Comparison of ENCODE assay signal across 17 cellular contexts in genomic region chr5:147092044-147092443, GRCh38.
DNase-seq lines count a peak whose midpoint lies in the region; ATAC-seq lines count a peak whose summit lies in the region.
"Had no signal": no experiment of that assay in that cellular context is flagged by ENCODE, and none has a peak within 500 bp of the region (broad histone marks: within the 10 kb centered on the region; RNA-seq: fewer than 3 reads in every experiment).

No MANE protein-coding gene starts in this region.

- no peak for ATAC-seq in GM18861 (IDR thresholded peaks at IDR 0.05; ENCODE audit: unreplicated experiment)
- ATAC-seq: Panc1 had no signal

- DNase-seq in NCI-H146 (lab: John Stamatoyannopoulos, UW) (peak; percentile 6), NCI-H146 treated with DMSO at 0.1 percent for 48 hours (lab: John Stamatoyannopoulos, UW; ENCODE audit: unreplicated experiment) (no peak), inferior parietal cortex (ENCODE audit: extremely low spot score) (peak; percentile 66), putamen (ENCODE audit: low spot score) (peak; percentile 79), NOMO-1 treated with dmso at 0.1 percent for 144 hours (lab: John Stamatoyannopoulos, UW; ENCODE audit: unreplicated experiment) (no peak)
- DNase-seq in stimulated activated CD4-positive, alpha-beta T cell treated with anti-CD3 and anti-CD28 coated beads, Interleukin-4, amount 100 ng/mL, for 24 hours: no peak
- DNase-seq: BE2C; CD8-positive, alpha-beta memory T cell; DMS153; DND-41; NCI-H1048; NCI-H1417 treated with DMSO at 0.1 percent for 48 hours; NCI-H187 treated with DMSO at 0.1 percent for 48 hours; NCI-H524 treated with DMSO at 0.1 percent for 48 hours; SHP77 had no signal

Comparison
In these comparisons a context has a peak if more than half of its experiments do, and no peak if none do; other contexts are left out.
1. DNase-seq: peak in NCI-H146 (single experiment), inferior parietal cortex (single experiment) and putamen (single experiment); none in NCI-H146 treated with DMSO at 0.1 percent for 48 hours (single experiment), NOMO-1 treated with dmso at 0.1 percent for 144 hours (single experiment) and stimulated activated CD4-positive, alpha-beta T cell treated with anti-CD3 and anti-CD28 coated beads, Interleukin-4, amount 100 ng/mL, for 24 hours (single experiment).